ENCODE assay signal across 8 cellular contexts in the genomic region with DNA sequence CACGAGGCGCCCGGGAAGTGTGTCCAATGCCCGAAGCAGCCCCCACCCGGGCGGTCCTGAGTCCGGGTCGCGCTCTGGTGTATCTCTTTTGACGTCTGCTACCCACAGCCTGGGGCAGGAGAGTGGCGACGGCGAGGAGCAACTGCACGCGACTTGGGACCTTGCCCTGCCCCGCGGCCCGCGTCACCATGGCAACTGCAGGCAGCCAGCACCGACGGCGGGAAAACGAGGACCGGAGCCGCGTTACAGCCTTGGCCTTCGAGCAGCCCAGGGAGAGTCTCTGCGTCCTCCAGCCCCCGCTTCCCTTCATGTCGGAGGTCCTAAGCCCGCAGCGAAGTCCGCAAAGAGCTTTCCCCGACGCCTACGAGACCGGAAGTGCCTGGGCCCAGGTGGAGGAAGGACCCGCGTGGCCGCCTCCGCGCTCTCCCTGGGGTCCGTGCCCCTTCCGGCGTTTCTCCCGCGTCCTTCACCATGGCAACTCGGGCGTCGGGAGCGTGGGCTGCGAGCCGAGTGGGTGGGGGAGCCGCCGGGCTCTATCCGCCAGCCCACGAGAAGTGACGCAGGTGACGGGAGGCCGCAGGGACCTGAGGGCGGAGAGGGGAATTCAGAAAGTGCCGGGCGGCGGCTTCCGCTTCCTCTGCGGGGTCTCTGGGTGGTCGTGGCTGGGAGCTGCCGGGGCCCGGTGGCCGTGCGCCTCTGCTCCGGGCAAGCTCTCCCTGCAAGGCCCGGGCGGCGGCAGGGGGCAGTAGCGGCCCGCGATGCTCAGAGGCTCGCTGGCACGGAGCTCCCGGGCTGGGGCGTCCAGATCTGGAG.
A peak's percentile ranks its signal among the peaks of the same experiment; 100 is the strongest.
DNase-seq lines count a peak whose midpoint lies in the region; ATAC-seq and TF ChIP-seq lines count a peak whose summit lies in the region.

No MANE protein-coding gene starts in this region.

- H4K20me1 ChIP-seq in SK-N-SH (ENCODE audit: insufficient read depth): no peaks in the 10 kb centered on the region

- H3K9me2 ChIP-seq in SK-N-SH: no peaks in the 10 kb centered on the region

- no peaks in the 10 kb centered on the region for H3K36me3 ChIP-seq in SK-N-SH (replicated peaks in 1 of 2; ENCODE audit: control insufficient read depth in 1 of 2, insufficient read depth in 2 of 2, low read length in 1 of 2)
- no peaks in the 10 kb centered on the region for H3K36me3 ChIP-seq in left ventricle myocardium inferior
- H3K36me3 ChIP-seq in upper lobe of right lung: no peaks in the 10 kb centered on the region

- no peak overlapping the region for H3K9ac ChIP-seq in SK-N-SH

- H3F3A ChIP-seq in SK-N-SH (replicated peaks; ENCODE audit: insufficient read depth): no peaks in the 10 kb centered on the region

- peak; percentile 90 for DNase-seq in AG08396 (ENCODE audit: low spot score)
- DNase-seq in SK-N-SH: peak; percentile 93
- peak; percentile 79 for DNase-seq in activated naive CD8-positive, alpha-beta T cell treated with anti-CD3 and anti-CD28 coated beads, Interleukin-2, amount 50 U/mL, for 24 hours
- peak; percentile 69 for DNase-seq in left ventricle myocardium inferior
- DNase-seq in posterior vena cava (ENCODE audit: low spot score): peak; percentile 95
- DNase-seq in upper lobe of right lung: peak; percentile 91

- H2AFZ ChIP-seq in SK-N-SH (ENCODE audit: low read depth): peak overlapping the region; percentile 68; the same call in 1 of the 2 replicates

- no peaks in the 10 kb centered on the region for H3K36me3 Mint-ChIP-seq in IgD-negative memory B cell
- no peaks in the 10 kb centered on the region for H3K36me3 Mint-ChIP-seq in activated naive CD8-positive, alpha-beta T cell treated with anti-CD3 and anti-CD28 coated beads, Interleukin-2, amount 50 U/mL, for 24 hours (ENCODE audit: low read depth)

- peak overlapping the region; percentile 79 for H3K4me2 ChIP-seq in SK-N-SH

- H3K4me1 Mint-ChIP-seq in IgD-negative memory B cell: peaks cover 2 to 4% (median 2%) of the 10 kb centered on the region in 3 donors
- H3K4me1 Mint-ChIP-seq in activated naive CD8-positive, alpha-beta T cell treated with anti-CD3 and anti-CD28 coated beads, Interleukin-2, amount 50 U/mL, for 24 hours: peaks cover 23% of the 10 kb centered on the region

- peak; percentile 70 for TF ChIP-seq RAD21 in SK-N-SH (IDR thresholded peaks at IDR 0.05; ENCODE audit: low read length)

- H3K9me3 ChIP-seq in SK-N-SH (no peaks in the 10 kb centered on the region), left ventricle myocardium inferior (replicated peaks) (no peaks in the 10 kb centered on the region), upper lobe of right lung (no peaks in the 10 kb centered on the region)

- no peaks in the 10 kb centered on the region for H3K27me3 Mint-ChIP-seq in IgD-negative memory B cell
- H3K27me3 Mint-ChIP-seq in activated naive CD8-positive, alpha-beta T cell treated with anti-CD3 and anti-CD28 coated beads, Interleukin-2, amount 50 U/mL, for 24 hours: peaks cover 10% of the 10 kb centered on the region

- H3K9me3 Mint-ChIP-seq in IgD-negative memory B cell: no peaks in the 10 kb centered on the region
- H3K9me3 Mint-ChIP-seq in activated naive CD8-positive, alpha-beta T cell treated with anti-CD3 and anti-CD28 coated beads, Interleukin-2, amount 50 U/mL, for 24 hours: no peaks in the 10 kb centered on the region

- H3K27ac Mint-ChIP-seq in IgD-negative memory B cell: peak overlapping the region in 1 of 3 donors; percentile 35
- peak overlapping the region; percentile 77 for H3K27ac Mint-ChIP-seq in activated naive CD8-positive, alpha-beta T cell treated with anti-CD3 and anti-CD28 coated beads, Interleukin-2, amount 50 U/mL, for 24 hours

- CTCF ChIA-PET in SK-N-SH (lab: Yijun Ruan, JAX): interaction anchor here (0.6 to 4.2 kb wide), 52 partner anchors 9 to 934 kb away, joined by 3 to 63 read pairs (median 4); no protein-coding TSS in a partner anchor

- no peak overlapping the region for H3K27ac ChIP-seq in SK-N-SH (ENCODE audit: low read depth in 2 of 2, low read length in 1 of 2)
- no peak overlapping the region for H3K27ac ChIP-seq in left ventricle myocardium inferior (replicated peaks)
- no peak overlapping the region for H3K27ac ChIP-seq in upper lobe of right lung

- POLR2A ChIA-PET in SK-N-SH (lab: Yijun Ruan, JAX): interaction anchor here (0.6 to 1.0 kb wide), 2 partner anchors 105 to 457 kb away, joined by 3 read pairs; a partner anchor contains a TSS

- peak; percentile 59 for ATAC-seq in GM18909 (IDR thresholded peaks at IDR 0.05; ENCODE audit: poor library complexity, unreplicated experiment)
- ATAC-seq in activated naive CD8-positive, alpha-beta T cell treated with anti-CD3 and anti-CD28 coated beads, Interleukin-2, amount 50 U/mL, for 24 hours: peak; percentile 78
- ATAC-seq in upper lobe of right lung: peak; percentile 95

- no peak for TF ChIP-seq EP300 in SK-N-SH (IDR thresholded peaks at IDR 0.05; ENCODE audit: borderline replicate concordance in 1 of 2, low read depth in 1 of 2, low read length in 1 of 2)

- no peaks in the 10 kb centered on the region for H3K79me2 ChIP-seq in SK-N-SH (ENCODE audit: insufficient read depth)

- H3K27me3 ChIP-seq in SK-N-SH (ENCODE audit: insufficient read depth): peaks cover 6% of the 10 kb centered on the region; the same call in 1 of the 2 replicates
- H3K27me3 ChIP-seq in left ventricle myocardium inferior (ENCODE audit: low read depth): peaks cover 71% of the 10 kb centered on the region
- H3K27me3 ChIP-seq in upper lobe of right lung: peaks cover 42% of the 10 kb centered on the region

- H3K4me1 ChIP-seq in SK-N-SH (ENCODE audit: control insufficient read depth in 1 of 2, insufficient read depth in 2 of 2, low read depth in 1 of 2, low read length in 1 of 2) (peaks cover 0 to 5% of the 10 kb centered on the region in 2 experiments; a peak in 1 of 4 replicates), left ventricle myocardium inferior (peaks cover 12% of the 10 kb centered on the region), upper lobe of right lung (peaks cover 10% of the 10 kb centered on the region)

- WGBS in SK-N-SH (ENCODE audit: low lambda C conversion rate): 15% methylated on average over 11 of the region's 82 CpGs

- peak overlapping the region; percentile 48 to 66 for H3K4me3 ChIP-seq in SK-N-SH (ENCODE audit: low read depth in 2 of 2, low read length in 1 of 2)
- H3K4me3 ChIP-seq in left ventricle myocardium inferior: peak overlapping the region; percentile 65
- peak overlapping the region; percentile 59 for H3K4me3 ChIP-seq in upper lobe of right lung

- peak; percentile 65 for TF ChIP-seq CTCF in SK-N-SH (IDR thresholded peaks at IDR 0.05)
- peak; percentile 76 for TF ChIP-seq CTCF in left ventricle myocardium inferior (IDR thresholded peaks at IDR 0.05; ENCODE audit: borderline replicate concordance)
- TF ChIP-seq CTCF in upper lobe of right lung (IDR thresholded peaks at IDR 0.05): peak; percentile 67

- peak overlapping the region; percentile 65 to 90 (median 84) for H3K4me3 Mint-ChIP-seq in IgD-negative memory B cell
- H3K4me3 Mint-ChIP-seq in activated naive CD8-positive, alpha-beta T cell treated with anti-CD3 and anti-CD28 coated beads, Interleukin-2, amount 50 U/mL, for 24 hours: peak overlapping the region; percentile 78

- intact Hi-C loops in left ventricle myocardium inferior (cut with micrococcal nuclease) (loop anchor here (5.0 kb wide), 1 partner anchor 245 kb away; no protein-coding TSS in a partner anchor), posterior vena cava (cut with DNase I) (no loop called here), upper lobe of right lung (cut with DNase I) (no loop called here)

TF ChIP-seq in SK-N-SH, 30 proteins besides CTCF, POLR2A, EP300 and RAD21:
- TF ChIP-seq YY1 (IDR thresholded peaks at IDR 0.05; ENCODE audit: low read depth) (no peak), JUND (IDR thresholded peaks at IDR 0.05) (no peak), SMC3 (IDR thresholded peaks at IDR 0.05; ENCODE audit: low read depth, low read length) (peak; percentile 47), MXI1 (IDR thresholded peaks at IDR 0.05; ENCODE audit: low read depth, low read length) (peak; percentile 38; the same call in 1 of the 2 replicates)
